Comparison of ENCODE assay signal across 8 cellular contexts in the genomic region with DNA sequence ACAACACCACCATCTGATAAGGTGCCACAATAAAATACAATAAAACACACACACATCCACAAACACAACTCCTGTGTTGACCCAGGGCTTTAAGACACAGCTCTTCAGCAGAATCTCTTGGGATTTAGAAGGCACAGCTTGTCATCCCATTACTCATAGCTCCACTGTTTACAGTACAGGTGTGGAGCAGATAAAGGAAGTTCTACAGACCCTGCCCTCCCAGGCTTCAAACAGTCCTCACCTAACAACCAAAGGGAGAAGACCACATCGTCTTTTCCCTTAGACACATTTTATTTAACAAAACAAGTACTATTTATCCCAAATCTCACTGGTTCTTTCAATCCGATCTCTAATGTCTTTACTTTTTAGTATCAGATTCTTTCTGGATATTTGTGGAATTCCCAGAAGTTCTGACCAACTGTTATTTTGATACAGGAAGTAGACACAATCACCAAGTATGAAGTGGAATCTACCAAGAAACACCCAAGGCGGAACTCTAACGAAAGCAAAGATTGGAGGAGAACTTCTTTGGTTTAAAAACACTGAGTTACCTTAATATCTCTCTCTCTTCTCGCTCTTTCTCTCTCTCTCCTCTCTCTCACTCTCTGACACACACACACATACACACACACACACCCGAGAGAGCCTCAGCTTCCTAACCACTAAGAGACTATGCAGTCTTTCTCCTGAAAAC. TPM values are rescaled to one million over a fixed set of nuclear protein-coding genes. Genes with fewer than 3 reads are reported as not detected.
A peak's percentile ranks its signal among the peaks of the same experiment; 100 is the strongest.
DNase-seq lines count a peak whose midpoint lies in the region; ATAC-seq, FAIRE-seq and TF ChIP-seq lines count a peak whose summit lies in the region.

No MANE protein-coding gene starts in this region.

- 16 to 23% methylated on average over 6 of the region's 6 CpGs for WGBS in pancreas, 2 donors

- CTCF ChIA-PET in activated CD4-positive, alpha-beta T cell treated with anti-CD3 and anti-CD28 coated beads for 36 hours (lab: Charles Lee): interaction anchor here (0.7 to 5.9 kb wide), 9 partner anchors 7 to 26 kb away, joined by 3 to 54 read pairs (median 8); no protein-coding TSS in a partner anchor

- no peak for DNase-seq in activated CD4-positive, alpha-beta T cell treated with anti-CD3 and anti-CD28 coated beads for 36 hours
- DNase-seq in activated CD4-positive, alpha-beta T cell treated with anti-CD3 and anti-CD28 coated beads for 48 hours: no peak
- DNase-seq in NCI-H526 treated with DMSO at 0.1 percent for 48 hours (lab: John Stamatoyannopoulos, UW) (peak; percentile 30), dermis blood vessel endothelial cell (peak; percentile 58), pancreas (peak in 1 of 6 donors; percentile 42), GM13977 (ENCODE audit: low spot score) (no peak), DMS 273 (lab: John Stamatoyannopoulos, UW; ENCODE audit: unreplicated experiment) (no peak), globus pallidus (ENCODE audit: low spot score) (no peak)

- peaks cover 90% of the 10 kb centered on the region for H3K4me1 Mint-ChIP-seq in activated CD4-positive, alpha-beta T cell treated with anti-CD3 and anti-CD28 coated beads for 36 hours

- no peaks in the 10 kb centered on the region for H3K27me3 ChIP-seq in pancreas

- H3K27ac ChIP-seq in pancreas: peak overlapping the region; percentile 22 to 88 (median 75)

- H3K36me3 Mint-ChIP-seq in activated CD4-positive, alpha-beta T cell treated with anti-CD3 and anti-CD28 coated beads for 36 hours (ENCODE audit: low read depth): peaks cover 14% of the 10 kb centered on the region

- POLR2A ChIA-PET in activated CD4-positive, alpha-beta T cell treated with anti-CD3 and anti-CD28 coated beads for 36 hours (lab: Charles Lee): interaction anchor here (0.6 to 3.3 kb wide), 6 partner anchors 7 to 44 kb away, joined by 3 to 15 read pairs (median 4); no protein-coding TSS in a partner anchor

- H3K36me3 ChIP-seq in pancreas: no peaks in the 10 kb centered on the region

- peak; percentile 40 for ATAC-seq in activated CD4-positive, alpha-beta T cell treated with anti-CD3 and anti-CD28 coated beads for 36 hours
- ATAC-seq in pancreas: peak; percentile 78 to 85 (median 80)

- H3K4me3 ChIP-seq in pancreas: peak overlapping the region; percentile 24 to 70 (median 44)

- peak overlapping the region; percentile 80 for H3K4me3 Mint-ChIP-seq in activated CD4-positive, alpha-beta T cell treated with anti-CD3 and anti-CD28 coated beads for 36 hours

- H3K27me3 Mint-ChIP-seq in activated CD4-positive, alpha-beta T cell treated with anti-CD3 and anti-CD28 coated beads for 36 hours: no peaks in the 10 kb centered on the region

- intact Hi-C loops in activated CD4-positive, alpha-beta T cell treated with anti-CD3 and anti-CD28 coated beads for 36 hours (cut with DNase I, micrococcal nuclease): loop anchor here (2.0 to 5.0 kb wide), 4 partner anchors 17 to 354 kb away; no protein-coding TSS in a partner anchor
- intact Hi-C loops in pancreas (cut with DNase I): no loop called here

- no peak for FAIRE-seq in pancreas (lab: Jason Lieb, UNC)

- no peaks in the 10 kb centered on the region for H3K9me3 Mint-ChIP-seq in activated CD4-positive, alpha-beta T cell treated with anti-CD3 and anti-CD28 coated beads for 36 hours (ENCODE audit: low read depth)

- peaks cover 0 to 30% (median 5%) of the 10 kb centered on the region in 3 donors for H3K4me1 ChIP-seq in pancreas

- peak overlapping the region; percentile 90 for H3K27ac Mint-ChIP-seq in activated CD4-positive, alpha-beta T cell treated with anti-CD3 and anti-CD28 coated beads for 36 hours

- no peak for TF ChIP-seq CTCF in pancreas (IDR thresholded peaks at IDR 0.05)
- TF ChIP-seq CTCF in GM13977 (IDR thresholded peaks at IDR 0.05; ENCODE audit: extremely low read depth, insufficient read depth, missing control alignments): no peak

- in situ Hi-C loops in GM13977 (cut with MboI; ENCODE audit: low pct_unique_long_range_greater_than_20kb, low sequenced_read_pairs, unreplicated experiment): no loop called here

- H3K9me3 ChIP-seq in pancreas: no peaks in the 10 kb centered on the region

RNA-seq across cellular contexts. Expression of a gene that starts 46.1 kb away (rescaled TPM):
- 100 to 1,000 TPM; 109 to 130 TPM for total RNA-seq in activated CD4-positive, alpha-beta T cell treated with anti-CD3 and anti-CD28 coated beads for 36 hours
- total RNA-seq in dermis blood vessel endothelial cell: 50.6 and 51.4 TPM in 2 replicates
- total RNA-seq in pancreas: 10 to 100 TPM; 18.3 to 34.4 (median 21.3) TPM
- 10 to 100 TPM; 25.0 to 28.9 TPM for polyA plus RNA-seq in pancreas

Comparison
In these comparisons a context has a peak if more than half of its experiments do, and no peak if none do; other contexts are left out.
1. DNase-seq: peak in NCI-H526 treated with DMSO at 0.1 percent for 48 hours (single experiment) and dermis blood vessel endothelial cell (single experiment); none in activated CD4-positive, alpha-beta T cell treated with anti-CD3 and anti-CD28 coated beads for 36 hours (single experiment), activated CD4-positive, alpha-beta T cell treated with anti-CD3 and anti-CD28 coated beads for 48 hours (single experiment), GM13977 (single experiment), DMS 273 (single experiment) and globus pallidus (single experiment).
2. intact Hi-C loops: an anchor here in activated CD4-positive, alpha-beta T cell treated with anti-CD3 and anti-CD28 coated beads for 36 hours (2.0 to 5.0 kb wide); none called in pancreas.